Comparison of ENCODE assay signal across 1 cellular context in genomic region chr22:39151329-39151975, GRCh38.
TF ChIP-seq lines count a peak whose summit lies in the region.

No MANE protein-coding gene starts in this region.

TF ChIP-seq in HCT116, 20 proteins besides CTCF, POLR2A, EP300 and RAD21 (continued from another document):
- no peak for TF ChIP-seq REST (IDR thresholded peaks at IDR 0.05; ENCODE audit: low read depth)
- no peak for TF ChIP-seq ZFX (IDR thresholded peaks at IDR 0.05)
- no peak for TF ChIP-seq YY1 (IDR thresholded peaks at IDR 0.05; ENCODE audit: extremely low read depth, insufficient replicate concordance, low read depth, low read length)
- TF ChIP-seq SIN3A (IDR thresholded peaks at IDR 0.05; ENCODE audit: low read depth), result no peak
- no peak for TF ChIP-seq MAX (IDR thresholded peaks at IDR 0.05)
- TF ChIP-seq FOSL1 (IDR thresholded peaks at IDR 0.05; ENCODE audit: low read depth), result no peak
- no peak for TF ChIP-seq EZH2 (IDR thresholded peaks at IDR 0.05)
- no peak for TF ChIP-seq JUND (IDR thresholded peaks at IDR 0.05)
- TF ChIP-seq POLR2AphosphoS5 (IDR thresholded peaks at IDR 0.05; ENCODE audit: low read depth, low read length), result no peak
TF ChIP-seq in HCT116: peak in this region for 0.
